In the genomic region with DNA sequence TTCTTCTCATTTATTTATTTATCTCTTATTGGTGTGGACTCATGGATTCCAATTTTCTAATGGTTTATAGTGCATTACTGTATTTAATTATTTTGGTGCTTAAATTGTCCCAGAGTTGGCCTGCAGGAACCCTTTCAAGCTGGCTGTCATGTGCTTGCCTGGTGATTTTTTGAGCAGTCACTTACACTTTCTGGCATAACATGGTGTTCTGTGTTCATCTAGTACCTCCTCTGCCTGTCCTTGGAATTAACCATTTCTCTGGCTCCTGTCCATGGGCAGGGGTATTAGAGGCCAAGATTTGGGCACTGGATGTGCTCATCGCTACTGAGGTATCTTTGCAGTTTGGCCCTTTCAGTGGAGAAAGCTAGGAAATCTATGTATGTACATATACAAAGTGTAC, we compare ENCODE assay signal across 30 cellular contexts.
"Had no signal": no experiment of that assay in that cellular context is flagged by ENCODE, and none has a peak within 500 bp of the region (broad histone marks: within the 10 kb centered on the region; RNA-seq: fewer than 3 reads in every experiment).

No MANE protein-coding gene starts in this region.

- H3K27me3 Mint-ChIP-seq: memory B cell; naive B cell; natural killer cell treated with Interleukin-12 subunit alpha and Interleukin-12 subunit beta and Interleukin-15 and Interleukin-18, amount 100 ng/mL, for 72 hours; progenitor cell of endocrine pancreas had no signal

- H2AFZ ChIP-seq: parathyroid adenoma had no signal

- H3K27me3 ChIP-seq: dorsolateral prefrontal cortex, foreskin keratinocyte, heart right ventricle, left lung, neutrophil, stomach, testis, tibial artery, upper lobe of left lung had no signal

- H3K4me3 Mint-ChIP-seq: memory B cell; mesothelial cell of epicardium; naive B cell; natural killer cell treated with Interleukin-12 subunit alpha and Interleukin-12 subunit beta and Interleukin-15 and Interleukin-18, amount 100 ng/mL, for 72 hours; neural crest cell; stimulated activated effector memory CD8-positive, alpha-beta T cell treated with anti-CD3 and anti-CD28 coated beads, Interleukin-12 subunit alpha, Interleukin-12 subunit beta, amount 100 ng/mL, for 72 hours had no signal

- H3K9ac ChIP-seq: parathyroid adenoma had no signal

- DNase-seq: dorsolateral prefrontal cortex; effector CD4-positive, alpha-beta T cell; foreskin keratinocyte; glutamatergic neuron; heart right ventricle; hippocampal formation; left lung; lower lobe of right lung; mucosa of descending colon; naive B cell; stimulated activated CD4-positive, alpha-beta T cell treated with anti-CD3 and anti-CD28 coated beads, Interleukin-12 subunit alpha, Interleukin-12 subunit beta, amount 100 ng/mL, for 4 hours; stimulated activated CD4-positive, alpha-beta T cell treated with anti-CD3 and anti-CD28 coated beads, Interleukin-1b, Interleukin-23, amount 100 ng/mL, for 48 hours; stimulated activated CD4-positive, alpha-beta T cell treated with anti-CD3 and anti-CD28 coated beads, Interleukin-4, amount 100 ng/mL, for 24 hours; stimulated activated naive CD4-positive, alpha-beta T cell treated with Interleukin-2 at 50 U/mL for 16 hours; stomach; upper lobe of left lung had no signal

- H3K4me1 ChIP-seq: parathyroid adenoma, tibial artery had no signal

- ATAC-seq: foreskin keratinocyte; left lung; lower lobe of right lung; mucosa of descending colon; natural killer cell treated with Interleukin-12 subunit alpha and Interleukin-12 subunit beta and Interleukin-15 and Interleukin-18, amount 100 ng/mL, for 72 hours; stimulated activated effector memory CD8-positive, alpha-beta T cell treated with anti-CD3 and anti-CD28 coated beads, Interleukin-12 subunit alpha, Interleukin-12 subunit beta, amount 100 ng/mL, for 72 hours had no signal

- H3K4me3 ChIP-seq: dorsolateral prefrontal cortex, heart right ventricle, left lung, lower lobe of right lung, mucosa of descending colon, smooth muscle cell, stomach, testis, tibial artery, upper lobe of left lung had no signal

- H3K27ac ChIP-seq: dorsolateral prefrontal cortex, foreskin keratinocyte, left lung, lower lobe of right lung, neutrophil, parathyroid adenoma, tibial artery, upper lobe of left lung had no signal

- FAIRE-seq: colon, islet of Langerhans, urothelium cell line had no signal

- H3K4me1 Mint-ChIP-seq: memory B cell; stimulated activated effector memory CD8-positive, alpha-beta T cell treated with anti-CD3 and anti-CD28 coated beads, Interleukin-12 subunit alpha, Interleukin-12 subunit beta, amount 100 ng/mL, for 72 hours had no signal

- H3K27ac Mint-ChIP-seq: memory B cell; mesothelial cell of epicardium; progenitor cell of endocrine pancreas; stimulated activated effector memory CD8-positive, alpha-beta T cell treated with anti-CD3 and anti-CD28 coated beads, Interleukin-12 subunit alpha, Interleukin-12 subunit beta, amount 100 ng/mL, for 72 hours had no signal

- H3K9me3 Mint-ChIP-seq: memory B cell; mesothelial cell of epicardium; naive B cell; natural killer cell treated with Interleukin-12 subunit alpha and Interleukin-12 subunit beta and Interleukin-15 and Interleukin-18, amount 100 ng/mL, for 72 hours; neural crest cell; stimulated activated effector memory CD8-positive, alpha-beta T cell treated with anti-CD3 and anti-CD28 coated beads, Interleukin-12 subunit alpha, Interleukin-12 subunit beta, amount 100 ng/mL, for 72 hours had no signal

- H3K4me2 ChIP-seq: smooth muscle cell had no signal

- H3K9me3 ChIP-seq: heart right ventricle, left lung, lower lobe of right lung, mucosa of descending colon, neutrophil, stomach, testis, tibial artery, upper lobe of left lung had no signal
